18 cellular contexts compared by ENCODE assay signal in genomic region chr3:32354362-32354778, GRCh38. TPM values are rescaled to one million over a fixed set of nuclear protein-coding genes. Genes with fewer than 3 reads are reported as not detected.
DNase-seq lines count a peak whose midpoint lies in the region; ATAC-seq, FAIRE-seq and TF ChIP-seq lines count a peak whose summit lies in the region.
"Had no signal": no experiment of that assay in that cellular context is flagged by ENCODE, and none has a peak within 500 bp of the region (broad histone marks: within the 10 kb centered on the region; RNA-seq: fewer than 3 reads in every experiment).

No MANE protein-coding gene starts in this region.

- no peaks in the 10 kb centered on the region for H3K36me3 ChIP-seq in HAP-1 (replicated peaks)
- H3K36me3 ChIP-seq: tibial artery had no signal

- H3K9me3 ChIP-seq in HAP-1: no peaks in the 10 kb centered on the region
- H3K9me3 ChIP-seq: tibial artery had no signal

- no peak for TF ChIP-seq POLR2A in GM12892 (IDR thresholded peaks at IDR 0.05; ENCODE audit: low read depth, low read length)

- no peaks in the 10 kb centered on the region for H3K27me3 Mint-ChIP-seq in neural crest cell (ENCODE audit: low read depth)
- H3K27me3 Mint-ChIP-seq in stimulated activated memory B cell treated with anti-CD40 and anti-IgM and Interleukin-4, amounts not matched to agents 10 μg/mL and 1 μg/mL and 100 μg/mL, for 72 hours: peaks cover 17% of the 10 kb centered on the region

- TF ChIP-seq CTCF in cardiac fibroblast (IDR thresholded peaks at IDR 0.05; ENCODE audit: low read depth, low read length) (no peak), neural crest cell (conservative IDR thresholded peaks at IDR 0.05) (no peak)

- ATAC-seq in GM21529 (IDR thresholded peaks at IDR 0.05; ENCODE audit: unreplicated experiment) (no peak), GM21423 (IDR thresholded peaks at IDR 0.05; ENCODE audit: unreplicated experiment) (no peak)
- ATAC-seq in stimulated activated memory B cell treated with anti-CD40 and anti-IgM and Interleukin-4, amounts not matched to agents 10 μg/mL and 1 μg/mL and 100 μg/mL, for 72 hours: no peak
- ATAC-seq: activated CD4-positive, CD25-positive, alpha-beta regulatory T cell treated with anti-CD3 and anti-CD28 coated beads, Interleukin-2, amount 50 U/mL, for 24 hours had no signal

- peak; percentile 74 to 94 for DNase-seq in HAP-1 (ENCODE audit: low spot score in 2 of 2)
- DNase-seq in NCI-H2227 treated with DMSO at 0.1 percent for 48 hours (lab: John Stamatoyannopoulos, UW): peak; percentile 45
- peak; percentile 27 to 45 for DNase-seq in cardiac fibroblast (ENCODE audit: low read depth in 2 of 2)
- no peak for DNase-seq in neural crest cell (ENCODE audit: low read depth, low spot score)
- no peak for DNase-seq in GM12892 (ENCODE audit: insufficient read length)
- DNase-seq: activated CD8-positive, alpha-beta memory T cell treated with anti-CD3 and anti-CD28 coated beads, Interleukin-2, amount 50 U/mL, for 4 hours; activated naive CD4-positive, alpha-beta T cell; DMS 273 treated with DMSO at 0.1 percent for 48 hours; kidney glomerular epithelial cell; NCI-H2081; occipital lobe; stimulated activated CD4-positive, alpha-beta T cell treated with anti-CD3 and anti-CD28 coated beads, Interleukin-4, amount 100 ng/mL, for 4 hours; tibial artery had no signal

- H3K4me1 ChIP-seq in HAP-1: peaks cover 15% of the 10 kb centered on the region
- H3K4me1 ChIP-seq: tibial artery had no signal

- no peaks in the 10 kb centered on the region for H3K9me3 Mint-ChIP-seq in neural crest cell
- H3K9me3 Mint-ChIP-seq in stimulated activated memory B cell treated with anti-CD40 and anti-IgM and Interleukin-4, amounts not matched to agents 10 μg/mL and 1 μg/mL and 100 μg/mL, for 72 hours: no peaks in the 10 kb centered on the region

- H3K4me3 ChIP-seq in HAP-1: no peak overlapping the region
- no peak overlapping the region for H3K4me3 ChIP-seq in cardiac fibroblast (replicated peaks in 1 of 2; ENCODE audit: low read depth in 2 of 2, low read length in 2 of 2)
- H3K4me3 ChIP-seq: tibial artery had no signal

- no peaks in the 10 kb centered on the region for H3K36me3 Mint-ChIP-seq in neural crest cell (ENCODE audit: low read depth)
- no peaks in the 10 kb centered on the region for H3K36me3 Mint-ChIP-seq in stimulated activated memory B cell treated with anti-CD40 and anti-IgM and Interleukin-4, amounts not matched to agents 10 μg/mL and 1 μg/mL and 100 μg/mL, for 72 hours
- H3K36me3 Mint-ChIP-seq: brain had no signal

- no peaks in the 10 kb centered on the region for H3K27me3 ChIP-seq in HAP-1 (ENCODE audit: low read depth)
- H3K27me3 ChIP-seq: tibial artery had no signal

- H3K4me1 Mint-ChIP-seq in neural crest cell: peaks cover 27% of the 10 kb centered on the region
- H3K4me1 Mint-ChIP-seq in stimulated activated memory B cell treated with anti-CD40 and anti-IgM and Interleukin-4, amounts not matched to agents 10 μg/mL and 1 μg/mL and 100 μg/mL, for 72 hours: no peaks in the 10 kb centered on the region
- H3K4me1 Mint-ChIP-seq: brain had no signal

- H3K27ac Mint-ChIP-seq in neural crest cell (ENCODE audit: unreplicated experiment): peak overlapping the region; percentile 87
- no peak overlapping the region for H3K27ac Mint-ChIP-seq in stimulated activated memory B cell treated with anti-CD40 and anti-IgM and Interleukin-4, amounts not matched to agents 10 μg/mL and 1 μg/mL and 100 μg/mL, for 72 hours

- in situ Hi-C loops in HAP-1 (cut with MboI; ENCODE audit: low sequenced_read_pairs): no loop called here

- no peak for FAIRE-seq in GM12892 (lab: Jason Lieb, UNC)

- H3K4me3 Mint-ChIP-seq in neural crest cell: peak overlapping the region; percentile 16
- H3K4me3 Mint-ChIP-seq in stimulated activated memory B cell treated with anti-CD40 and anti-IgM and Interleukin-4, amounts not matched to agents 10 μg/mL and 1 μg/mL and 100 μg/mL, for 72 hours: no peak overlapping the region
- H3K4me3 Mint-ChIP-seq: brain had no signal

RNA-seq across cellular contexts. Expression of gene CMTM7, which starts 37.3 kb away (rescaled TPM):
- total RNA-seq in neural crest cell: 37.4 and 38.0 TPM in 2 replicates
- 6.5 TPM for polyA plus RNA-seq in GM12892 (2012; ENCODE audit: missing spikeins)

Comparison
In these comparisons a context has a peak if more than half of its experiments do, and no peak if none do; other contexts are left out.
1. DNase-seq: peak in HAP-1 (2 of 2), NCI-H2227 treated with DMSO at 0.1 percent for 48 hours (single experiment) and cardiac fibroblast (2 of 2); none in neural crest cell (single experiment) and GM12892 (single experiment).